16 cellular contexts compared by ENCODE assay signal in genomic region chr12:117097159-117097558, GRCh38.
DNase-seq lines count a peak whose midpoint lies in the region; ATAC-seq and TF ChIP-seq lines count a peak whose summit lies in the region.
"Had no signal": no experiment of that assay in that cellular context is flagged by ENCODE, and none has a peak within 500 bp of the region (broad histone marks: within the 10 kb centered on the region; RNA-seq: fewer than 3 reads in every experiment).

No MANE protein-coding gene starts in this region.

- no peak overlapping the region for H2AFZ ChIP-seq in Loucy (ENCODE audit: low read length)

- H3K27me3 Mint-ChIP-seq in activated T-cell treated with anti-CD3 and anti-CD28 coated beads, Interleukin-2, amount 50 U/mL, for 24 hours, result peaks cover 28% of the 10 kb centered on the region

- peaks cover 74% of the 10 kb centered on the region for H3K4me1 ChIP-seq in Loucy (ENCODE audit: insufficient read depth, low read length, poor library complexity, severe bottlenecking)

- peak overlapping the region; percentile 83 for H3K9ac ChIP-seq in Loucy (ENCODE audit: low read depth, low read length, poor library complexity, severe bottlenecking)

- peaks cover 64% of the 10 kb centered on the region for H4K20me1 ChIP-seq in Loucy (ENCODE audit: insufficient read depth, low read length, poor library complexity, severe bottlenecking)

- no peak for DNase-seq in activated T-cell treated with anti-CD3 and anti-CD28 coated beads, Interleukin-2, amount 50 U/mL, for 24 hours
- DNase-seq in activated T-cell treated with anti-CD3 and anti-CD28 coated beads for 4 hours (no peak), caudate nucleus (lab: John Stamatoyannopoulos, UW) (peak in 31 of 61 donors; percentile 8 to 69 (median 37)), retina (peak; percentile 32), midbrain (lab: John Stamatoyannopoulos, UW) (no peak), HPDE6-E6E7 (ENCODE audit: extremely low spot score) (no peak)
- DNase-seq: activated T-cell treated with anti-CD3 and anti-CD28 coated beads, Interleukin-2, amount 50 U/mL, for 1 hour; C1 segment of cervical spinal cord; cerebellar nuclear complex; MM.1S; OCI-M1; T1000 had no signal

- ATAC-seq in GM18520 (IDR thresholded peaks at IDR 0.05; ENCODE audit: unreplicated experiment), result no peak
- ATAC-seq: left lobe of liver had no signal

- H3K27ac ChIP-seq in caudate nucleus (ENCODE audit: low read depth, low read length), result peak overlapping the region; percentile 58
- H3K27ac ChIP-seq: thoracic aorta had no signal

- peaks cover 19% of the 10 kb centered on the region for H3K4me1 Mint-ChIP-seq in activated T-cell treated with anti-CD3 and anti-CD28 coated beads, Interleukin-2, amount 50 U/mL, for 24 hours (ENCODE audit: low read depth)

- H3K9me3 ChIP-seq in Loucy (ENCODE audit: insufficient read depth, low read depth, low read length), result no peaks in the 10 kb centered on the region
- H3K9me3 ChIP-seq: thoracic aorta had no signal

- H3K9me3 Mint-ChIP-seq in activated T-cell treated with anti-CD3 and anti-CD28 coated beads, Interleukin-2, amount 50 U/mL, for 24 hours, result no peaks in the 10 kb centered on the region

- H3K9me2 ChIP-seq in Loucy (replicated peaks; ENCODE audit: low read depth, low read length), result no peaks in the 10 kb centered on the region

- H3K79me2 ChIP-seq in Loucy (ENCODE audit: insufficient read depth, low read length), result peaks cover 71% of the 10 kb centered on the region

- peaks cover 9% of the 10 kb centered on the region; the same call in 1 of the 2 replicates for H3K36me3 ChIP-seq in Loucy (ENCODE audit: insufficient read depth, low read length)
- H3K36me3 ChIP-seq: thoracic aorta had no signal

- H3K36me3 Mint-ChIP-seq in activated T-cell treated with anti-CD3 and anti-CD28 coated beads, Interleukin-2, amount 50 U/mL, for 24 hours (ENCODE audit: low read depth), result no peaks in the 10 kb centered on the region

- no peak for TF ChIP-seq CTCF in Loucy (conservative IDR thresholded peaks at IDR 0.05; ENCODE audit: low read length)

- H3K4me3 Mint-ChIP-seq in activated T-cell treated with anti-CD3 and anti-CD28 coated beads, Interleukin-2, amount 50 U/mL, for 24 hours, result peak overlapping the region; percentile 79

- H3K27ac Mint-ChIP-seq in activated T-cell treated with anti-CD3 and anti-CD28 coated beads, Interleukin-2, amount 50 U/mL, for 24 hours, result no peak overlapping the region

- no peaks in the 10 kb centered on the region for H3K27me3 ChIP-seq in Loucy (ENCODE audit: insufficient read depth, low read length, poor library complexity, severe bottlenecking)

- no peaks in the 10 kb centered on the region for H3F3A ChIP-seq in Loucy (ENCODE audit: low read depth)

- peak overlapping the region; percentile 96 for H3K4me3 ChIP-seq in Loucy (ENCODE audit: low read length, poor library complexity, severe bottlenecking)
- H3K4me3 ChIP-seq: thoracic aorta had no signal

- H3K4me2 ChIP-seq in Loucy (ENCODE audit: low read depth, low read length, poor library complexity, severe bottlenecking), result peak overlapping the region; percentile 99

Comparison
In these comparisons a context has a peak if more than half of its experiments do, and no peak if none do; other contexts are left out.
1. DNase-seq: peak in caudate nucleus (31 of 61) and retina (single experiment); none in activated T-cell treated with anti-CD3 and anti-CD28 coated beads, Interleukin-2, amount 50 U/mL, for 24 hours (single experiment), activated T-cell treated with anti-CD3 and anti-CD28 coated beads for 4 hours (single experiment), midbrain (single experiment) and HPDE6-E6E7 (single experiment).